In the genomic region with DNA sequence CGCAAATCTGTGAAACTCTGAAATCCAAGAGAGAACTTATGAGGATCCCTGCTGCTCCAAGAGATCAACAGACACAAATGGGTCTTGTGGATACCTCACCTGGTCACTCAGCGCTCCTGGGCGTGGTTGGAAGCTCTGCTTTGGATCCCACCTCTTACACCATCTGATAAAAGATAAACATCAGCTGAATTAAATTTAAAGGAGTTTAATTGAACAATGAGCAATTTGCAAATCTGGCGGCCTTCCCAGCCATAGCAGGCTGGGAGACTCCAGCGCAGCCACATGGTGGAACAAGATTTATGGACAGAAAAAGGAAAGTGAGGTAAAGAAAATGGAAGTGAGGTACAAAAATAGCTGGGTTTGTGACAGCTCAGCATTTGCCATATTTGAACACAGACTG, we compare ENCODE assay signal across 22 cellular contexts.
DNase-seq lines count a peak whose midpoint lies in the region; ATAC-seq and TF ChIP-seq lines count a peak whose summit lies in the region.
"Had no signal": no experiment of that assay in that cellular context is flagged by ENCODE, and none has a peak within 500 bp of the region (broad histone marks: within the 10 kb centered on the region; RNA-seq: fewer than 3 reads in every experiment).

No MANE protein-coding gene starts in this region.

- no peak overlapping the region for H3K4me3 ChIP-seq in SK-N-SH (ENCODE audit: low read depth in 2 of 2, low read length in 1 of 2)
- H3K4me3 ChIP-seq in MM.1S (ENCODE audit: low read length): no peak overlapping the region
- no peak overlapping the region for H3K4me3 ChIP-seq in tibial artery
- H3K4me3 ChIP-seq: A549, GM12878, GM23248 had no signal

- no peak for TF ChIP-seq CTCF in SK-N-SH (IDR thresholded peaks at IDR 0.05)
- no peak for TF ChIP-seq CTCF in MM.1S (IDR thresholded peaks at IDR 0.05; ENCODE audit: low read length)
- TF ChIP-seq CTCF in tibial artery (IDR thresholded peaks at IDR 0.05): no peak

- no peak overlapping the region for H2AFZ ChIP-seq in SK-N-SH (ENCODE audit: low read depth)
- no peak overlapping the region for H2AFZ ChIP-seq in MM.1S (ENCODE audit: low read length)
- H2AFZ ChIP-seq: GM23248 had no signal

- H3K27me3 ChIP-seq in SK-N-SH (ENCODE audit: insufficient read depth): no peaks in the 10 kb centered on the region
- no peaks in the 10 kb centered on the region for H3K27me3 ChIP-seq in MM.1S (replicated peaks; ENCODE audit: insufficient read depth, low read length)
- no peaks in the 10 kb centered on the region for H3K27me3 ChIP-seq in tibial artery

- TF ChIP-seq RAD21 in SK-N-SH (IDR thresholded peaks at IDR 0.05; ENCODE audit: low read length): no peak; the same call in 1 of the 2 replicates

- no peaks in the 10 kb centered on the region for H3K9me3 ChIP-seq in SK-N-SH
- H3K9me3 ChIP-seq in MM.1S (replicated peaks; ENCODE audit: insufficient read depth, low read length): no peaks in the 10 kb centered on the region
- no peaks in the 10 kb centered on the region for H3K9me3 ChIP-seq in tibial artery
- H3K9me3 ChIP-seq: A549 had no signal

- CTCF ChIA-PET in SK-N-SH (lab: Yijun Ruan, JAX): no interaction called here

- 49% methylated on average over 5 of the region's 5 CpGs for WGBS in SK-N-SH (ENCODE audit: low lambda C conversion rate)

- H3K36me3 ChIP-seq in SK-N-SH (replicated peaks in 1 of 2; ENCODE audit: control insufficient read depth in 1 of 2, insufficient read depth in 2 of 2, low read length in 1 of 2) (no peaks in the 10 kb centered on the region), MM.1S (replicated peaks; ENCODE audit: insufficient read depth, low read length) (no peaks in the 10 kb centered on the region), tibial artery (no peaks in the 10 kb centered on the region)

- H3K4me2 ChIP-seq in SK-N-SH (no peak overlapping the region), MM.1S (ENCODE audit: low read depth, low read length) (no peak overlapping the region)
- H3K4me2 ChIP-seq: A549 had no signal

- no peak for ATAC-seq in SK-N-SH treated with all-trans-retinoic acid at 6 μM for 48 hours
- ATAC-seq: A549, GM12878, HCT116 had no signal

- H4K20me1 ChIP-seq in SK-N-SH (ENCODE audit: insufficient read depth) (no peaks in the 10 kb centered on the region), MM.1S (ENCODE audit: insufficient read depth, low read length) (no peaks in the 10 kb centered on the region)

- H3K79me2 ChIP-seq in SK-N-SH (ENCODE audit: insufficient read depth): no peaks in the 10 kb centered on the region
- H3K79me2 ChIP-seq in MM.1S (ENCODE audit: low read length): no peaks in the 10 kb centered on the region

- H3F3A ChIP-seq in SK-N-SH (replicated peaks; ENCODE audit: insufficient read depth): no peaks in the 10 kb centered on the region
- no peaks in the 10 kb centered on the region for H3F3A ChIP-seq in MM.1S (ENCODE audit: insufficient read depth, low read length)

- intact Hi-C loops in tibial artery (cut with DNase I; ENCODE audit: low total_unique reads): no loop called here

- no peak overlapping the region for H3K27ac ChIP-seq in SK-N-SH (ENCODE audit: low read depth in 2 of 2, low read length in 1 of 2)
- no peak overlapping the region for H3K27ac ChIP-seq in MM.1S (ENCODE audit: low read length)
- H3K27ac ChIP-seq in tibial artery: no peak overlapping the region
- H3K27ac ChIP-seq: A549, GM23248 had no signal

- TF ChIP-seq EP300 in SK-N-SH (IDR thresholded peaks at IDR 0.05; ENCODE audit: borderline replicate concordance in 1 of 2, low read depth in 1 of 2, low read length in 1 of 2): peak in 1 of 2 experiments; percentile 51; a peak in 2 of 4 replicates

- H3K4me1 ChIP-seq in SK-N-SH (ENCODE audit: control insufficient read depth in 1 of 2, insufficient read depth in 2 of 2, low read depth in 1 of 2, low read length in 1 of 2) (peaks cover 0 to 4% of the 10 kb centered on the region in 2 experiments; a peak in 1 of 4 replicates), MM.1S (ENCODE audit: low read length) (no peaks in the 10 kb centered on the region), tibial artery (no peaks in the 10 kb centered on the region)
- H3K4me1 ChIP-seq: A549 had no signal

- POLR2A ChIA-PET in SK-N-SH (lab: Yijun Ruan, JAX): no interaction called here

- DNase-seq in NCI-H1105 treated with DMSO at 0.1 percent for 48 hours (lab: John Stamatoyannopoulos, UW) (peak; percentile 24), NCI-H1105 (lab: John Stamatoyannopoulos, UW) (no peak), SK-N-SH (no peak), SK-N-DZ (ENCODE audit: low spot score) (peak; percentile 4), MM.1S (no peak), tibial artery (no peak)
- DNase-seq: 8988T; ACHN; AML-193; C1 segment of cervical spinal cord; Calu3; CD4-positive, alpha-beta memory T cell; COR-L47; DMS79; EL; GDM1; GM23248; H9 had no signal

- H3K9me2 ChIP-seq in SK-N-SH (no peaks in the 10 kb centered on the region), MM.1S (replicated peaks; ENCODE audit: insufficient read depth, low read length) (no peaks in the 10 kb centered on the region)

- no peak overlapping the region for H3K9ac ChIP-seq in SK-N-SH
- H3K9ac ChIP-seq in MM.1S (ENCODE audit: low read length): no peak overlapping the region
- H3K9ac ChIP-seq: GM23248 had no signal

TF ChIP-seq in SK-N-SH, 30 proteins besides CTCF, POLR2A, EP300 and RAD21:
- TF ChIP-seq IRF3 (IDR thresholded peaks at IDR 0.05; ENCODE audit: low read depth, low read length) (no peak), RCOR1 (IDR thresholded peaks at IDR 0.05; ENCODE audit: low read length) (0 out of 2 replicates have a peak, but pooled peaks have one; percentile 33), GATA2 (CRISPR knock-in tag; IDR thresholded peaks at IDR 0.05) (peak; percentile 66), TEAD4 (IDR thresholded peaks at IDR 0.05; ENCODE audit: borderline replicate concordance, insufficient read depth) (no peak), RFX5 (IDR thresholded peaks at IDR 0.05; ENCODE audit: low read length) (no peak), GABPA (IDR thresholded peaks at IDR 0.05; ENCODE audit: low read depth) (no peak)

TF ChIP-seq in SK-N-SH treated with all-trans-retinoic acid at 6 μM for 48 hours, 23 proteins besides CTCF, POLR2A, EP300 and RAD21:
- TF ChIP-seq, protein P1, sequence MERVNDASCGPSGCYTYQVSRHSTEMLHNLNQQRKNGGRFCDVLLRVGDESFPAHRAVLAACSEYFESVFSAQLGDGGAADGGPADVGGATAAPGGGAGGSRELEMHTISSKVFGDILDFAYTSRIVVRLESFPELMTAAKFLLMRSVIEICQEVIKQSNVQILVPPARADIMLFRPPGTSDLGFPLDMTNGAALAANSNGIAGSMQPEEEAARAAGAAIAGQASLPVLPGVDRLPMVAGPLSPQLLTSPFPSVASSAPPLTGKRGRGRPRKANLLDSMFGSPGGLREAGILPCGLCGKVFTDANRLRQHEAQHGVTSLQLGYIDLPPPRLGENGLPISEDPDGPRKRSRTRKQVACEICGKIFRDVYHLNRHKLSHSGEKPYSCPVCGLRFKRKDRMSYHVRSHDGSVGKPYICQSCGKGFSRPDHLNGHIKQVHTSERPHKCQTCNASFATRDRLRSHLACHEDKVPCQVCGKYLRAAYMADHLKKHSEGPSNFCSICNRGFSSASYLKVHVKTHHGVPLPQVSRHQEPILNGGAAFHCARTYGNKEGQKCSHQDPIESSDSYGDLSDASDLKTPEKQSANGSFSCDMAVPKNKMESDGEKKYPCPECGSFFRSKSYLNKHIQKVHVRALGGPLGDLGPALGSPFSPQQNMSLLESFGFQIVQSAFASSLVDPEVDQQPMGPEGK (CRISPR knock-in tag; IDR thresholded peaks at IDR 0.05; ENCODE audit: borderline replicate concordance): no peak
- TF ChIP-seq, protein P2, sequence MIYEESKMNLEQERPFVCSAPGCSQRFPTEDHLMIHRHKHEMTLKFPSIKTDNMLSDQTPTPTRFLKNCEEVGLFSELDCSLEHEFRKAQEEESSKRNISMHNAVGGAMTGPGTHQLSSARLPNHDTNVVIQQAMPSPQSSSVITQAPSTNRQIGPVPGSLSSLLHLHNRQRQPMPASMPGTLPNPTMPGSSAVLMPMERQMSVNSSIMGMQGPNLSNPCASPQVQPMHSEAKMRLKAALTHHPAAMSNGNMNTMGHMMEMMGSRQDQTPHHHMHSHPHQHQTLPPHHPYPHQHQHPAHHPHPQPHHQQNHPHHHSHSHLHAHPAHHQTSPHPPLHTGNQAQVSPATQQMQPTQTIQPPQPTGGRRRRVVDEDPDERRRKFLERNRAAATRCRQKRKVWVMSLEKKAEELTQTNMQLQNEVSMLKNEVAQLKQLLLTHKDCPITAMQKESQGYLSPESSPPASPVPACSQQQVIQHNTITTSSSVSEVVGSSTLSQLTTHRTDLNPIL (CRISPR knock-in tag; IDR thresholded peaks at IDR 0.05; ENCODE audit: low read depth): no peak
- TF ChIP-seq OSR1 (CRISPR knock-in tag; IDR thresholded peaks at IDR 0.05) (no peak), BACH2 (CRISPR knock-in tag; IDR thresholded peaks at IDR 0.05; ENCODE audit: borderline replicate concordance) (no peak), TOX (CRISPR knock-in tag; IDR thresholded peaks at IDR 0.05; ENCODE audit: borderline replicate concordance) (no peak), ZFP30 (CRISPR knock-in tag; IDR thresholded peaks at IDR 0.05) (no peak), PPARA (CRISPR knock-in tag; IDR thresholded peaks at IDR 0.05; ENCODE audit: borderline replicate concordance) (no peak), ZFP3 (CRISPR knock-in tag; IDR thresholded peaks at IDR 0.05) (no peak), ZC3H10 (CRISPR knock-in tag; IDR thresholded peaks at IDR 0.05) (no peak), CSDC2 (CRISPR knock-in tag; IDR thresholded peaks at IDR 0.05) (no peak), RARB (CRISPR knock-in tag; IDR thresholded peaks at IDR 0.05) (no peak), ISL1 (CRISPR knock-in tag; IDR thresholded peaks at IDR 0.05) (no peak), ARNTL (CRISPR knock-in tag; IDR thresholded peaks at IDR 0.05; ENCODE audit: borderline replicate concordance, low read depth) (no peak), ESRRG (CRISPR knock-in tag; IDR thresholded peaks at IDR 0.05) (no peak)
TF ChIP-seq in SK-N-SH treated with all-trans-retinoic acid at 6 μM for 48 hours: peak in this region for 0.

Comparison
In these comparisons a context has a peak if more than half of its experiments do, and no peak if none do; other contexts are left out.
1. DNase-seq: peak in NCI-H1105 treated with DMSO at 0.1 percent for 48 hours (single experiment) and SK-N-DZ (single experiment); none in NCI-H1105 (single experiment), SK-N-SH (single experiment), MM.1S (single experiment) and tibial artery (0 of 2).